12 cellular contexts compared by ENCODE assay signal in the genomic region with DNA sequence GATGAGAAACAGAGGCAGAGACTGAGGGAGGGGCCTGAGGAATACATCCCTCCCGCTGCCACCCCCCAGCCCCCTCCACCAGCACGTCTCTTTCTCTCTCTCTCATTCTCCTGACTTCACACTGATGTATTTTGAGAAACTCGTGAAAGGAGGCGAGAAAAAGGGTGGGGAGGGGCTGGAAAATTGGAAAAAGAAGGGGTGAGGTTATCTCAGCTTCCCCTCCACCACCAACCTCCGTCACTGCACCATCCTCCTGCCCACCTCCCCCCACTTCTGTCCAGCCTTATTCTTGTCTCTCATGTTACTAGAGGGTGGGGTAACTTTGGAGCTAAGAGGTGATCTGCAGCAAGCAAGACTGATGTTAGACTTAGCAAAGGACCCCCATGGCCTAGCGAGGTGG. TPM values are rescaled to one million over a fixed set of nuclear protein-coding genes. Genes with fewer than 3 reads are reported as not detected.
DNase-seq lines count a peak whose midpoint lies in the region; ATAC-seq and TF ChIP-seq lines count a peak whose summit lies in the region.
"Had no signal": no experiment of that assay in that cellular context is flagged by ENCODE, and none has a peak within 500 bp of the region (broad histone marks: within the 10 kb centered on the region; RNA-seq: fewer than 3 reads in every experiment).

No MANE protein-coding gene starts in this region.

- in situ Hi-C loops in transverse colon (cut with MboI; ENCODE audit: low pct_ligation_motif_present in 1 of 4, low pct_unique_long_range_greater_than_20kb in 1 of 4, low sequenced_read_pairs in 3 of 4) = loop anchor here in 3 of 4 donors (5.0 to 10.0 kb wide), 2 partner anchors 45 to 48 kb away; no protein-coding TSS in a partner anchor

- peaks cover 6% of the 10 kb centered on the region for H4K20me1 ChIP-seq in neural progenitor cell (ENCODE audit: low read depth)

- intact Hi-C loops in transverse colon (cut with DNase I; ENCODE audit: low total_unique reads) = loop anchor here (5.0 to 10.0 kb wide), 2 partner anchors 48 to 215 kb away; no protein-coding TSS in a partner anchor

- no peaks in the 10 kb centered on the region for H3K36me3 Mint-ChIP-seq in CD4-positive, CD25-positive, alpha-beta regulatory T cell
- H3K36me3 Mint-ChIP-seq in brain = no peaks in the 10 kb centered on the region
- no peaks in the 10 kb centered on the region for H3K36me3 Mint-ChIP-seq in neural progenitor cell

- TF ChIP-seq CTCF in brain (conservative IDR thresholded peaks at IDR 0.05) (no peak), neural progenitor cell (IDR thresholded peaks at IDR 0.05) (no peak), transverse colon (IDR thresholded peaks at IDR 0.05) (no peak)

- 42% methylated on average over 6 of the region's 6 CpGs; no CpG with 5 or more reads in 1 of the 2 donors for WGBS in transverse colon (ENCODE audit: low coverage in 1 of 2), 2 donors

- no peaks in the 10 kb centered on the region for H3K36me3 ChIP-seq in CD4-positive, CD25-positive, alpha-beta regulatory T cell (ENCODE audit: control insufficient read depth, insufficient read depth, low read length)
- H3K36me3 ChIP-seq in neural progenitor cell (no peaks in the 10 kb centered on the region), transverse colon (no peaks in the 10 kb centered on the region)
- H3K36me3 ChIP-seq: MG63 had no signal

- H3K4me3 Mint-ChIP-seq in CD4-positive, CD25-positive, alpha-beta regulatory T cell = peak overlapping the region in 3 of 4 donors; percentile 12 to 75 (median 41)
- peak overlapping the region; percentile 82 to 90 (median 89) for H3K4me3 Mint-ChIP-seq in brain
- H3K4me3 Mint-ChIP-seq in neural progenitor cell = peak overlapping the region; percentile 80

- no peak for ATAC-seq in CD4-positive, CD25-positive, alpha-beta regulatory T cell (ENCODE audit: low read depth in 2 of 2)
- ATAC-seq: A549 had no signal

- peaks cover 86% of the 10 kb centered on the region for H3K27me3 Mint-ChIP-seq in CD4-positive, CD25-positive, alpha-beta regulatory T cell
- peaks cover 88% of the 10 kb centered on the region for H3K27me3 Mint-ChIP-seq in brain
- peaks cover 72% of the 10 kb centered on the region for H3K27me3 Mint-ChIP-seq in neural progenitor cell (ENCODE audit: insufficient read depth, low read depth)

- H3K79me2 ChIP-seq in neural progenitor cell (ENCODE audit: low read depth) = no peaks in the 10 kb centered on the region

- no peak overlapping the region for H3K4me2 ChIP-seq in neural progenitor cell

- TF ChIP-seq POLR2A in transverse colon (IDR thresholded peaks at IDR 0.05) = no peak

- no peak overlapping the region for H3K27ac ChIP-seq in CD4-positive, CD25-positive, alpha-beta regulatory T cell (ENCODE audit: insufficient read depth, low read length, poor library complexity, severe bottlenecking)
- H3K27ac ChIP-seq in neural progenitor cell (no peak overlapping the region), transverse colon (no peak overlapping the region)
- H3K27ac ChIP-seq: A549 had no signal

- no peak overlapping the region for H2AFZ ChIP-seq in neural progenitor cell (replicated peaks)

- no peak for TF ChIP-seq EP300 in transverse colon (IDR thresholded peaks at IDR 0.05; ENCODE audit: low read depth)

- H3K9ac ChIP-seq in neural progenitor cell = no peak overlapping the region

- peaks cover 44% of the 10 kb centered on the region for H3K27me3 ChIP-seq in CD4-positive, CD25-positive, alpha-beta regulatory T cell (ENCODE audit: control insufficient read depth, insufficient read depth, low read length)
- H3K27me3 ChIP-seq in neural progenitor cell (peaks cover 78% of the 10 kb centered on the region), transverse colon (peaks cover 80% of the 10 kb centered on the region)

- H3K9me3 ChIP-seq in CD4-positive, CD25-positive, alpha-beta regulatory T cell (ENCODE audit: control insufficient read depth in 2 of 2, low read length in 2 of 2) = no peaks in the 10 kb centered on the region
- no peaks in the 10 kb centered on the region for H3K9me3 ChIP-seq in neural progenitor cell (ENCODE audit: low read depth)
- H3K9me3 ChIP-seq in transverse colon = no peaks in the 10 kb centered on the region
- H3K9me3 ChIP-seq: A549, MG63 had no signal

- H3K4me1 ChIP-seq in CD4-positive, CD25-positive, alpha-beta regulatory T cell (ENCODE audit: control insufficient read depth, insufficient read depth, low read length, poor library complexity, severe bottlenecking) = peaks cover 38% of the 10 kb centered on the region
- H3K4me1 ChIP-seq in neural progenitor cell (peaks cover 8% of the 10 kb centered on the region), transverse colon (peaks cover 0 to 21% (median 5%) of the 10 kb centered on the region in 4 donors)

- H3K9me3 Mint-ChIP-seq in CD4-positive, CD25-positive, alpha-beta regulatory T cell = peaks cover 0 to 8% (median 0%) of the 10 kb centered on the region in 7 donors
- H3K9me3 Mint-ChIP-seq in brain = peaks cover 0 to 15% (median 0%) of the 10 kb centered on the region in 5 experiments
- H3K9me3 Mint-ChIP-seq in neural progenitor cell = no peaks in the 10 kb centered on the region

- H3K4me1 Mint-ChIP-seq in CD4-positive, CD25-positive, alpha-beta regulatory T cell = peaks cover 0 to 58% (median 29%) of the 10 kb centered on the region in 4 donors
- H3K4me1 Mint-ChIP-seq in brain = peaks cover 47% of the 10 kb centered on the region
- peaks cover 25% of the 10 kb centered on the region for H3K4me1 Mint-ChIP-seq in neural progenitor cell

- no peak overlapping the region for H3K27ac Mint-ChIP-seq in CD4-positive, CD25-positive, alpha-beta regulatory T cell
- H3K27ac Mint-ChIP-seq in brain (peak overlapping the region in 3 of 5 experiments; percentile 59 to 100 (median 91)), neural progenitor cell (no peak overlapping the region)

- no peak for DNase-seq in CD4-positive, CD25-positive, alpha-beta regulatory T cell
- DNase-seq in neural progenitor cell (ENCODE audit: low spot score) (no peak), transverse colon (no peak), HuH-7 (ENCODE audit: low spot score) (no peak), NCI-H1930 (lab: John Stamatoyannopoulos, UW) (no peak)
- DNase-seq: Calu3, MG63, NCI-H1092 treated with DMSO at 0.1 percent for 48 hours, NCI-H1694 treated with DMSO at 0.1 percent for 48 hours, NCI-H774 had no signal

- H3K4me3 ChIP-seq in CD4-positive, CD25-positive, alpha-beta regulatory T cell (ENCODE audit: low read depth, low read length) = no peak overlapping the region
- H3K4me3 ChIP-seq in neural progenitor cell (no peak overlapping the region), transverse colon (no peak overlapping the region)
- H3K4me3 ChIP-seq: A549, MG63 had no signal

- peaks cover 48% of the 10 kb centered on the region for H3F3A ChIP-seq in neural progenitor cell (ENCODE audit: low read depth)

RNA-seq across cellular contexts. Expression of a gene that starts 1.5 kb away (rescaled TPM):
- total RNA-seq in CD4-positive, CD25-positive, alpha-beta regulatory T cell = not detected
- not detected for polyA plus RNA-seq in CD4-positive, CD25-positive, alpha-beta regulatory T cell
- polyA plus RNA-seq in brain (ENCODE audit: insufficient read depth, low read depth, low replicate concordance) = 132 TPM
- total RNA-seq in neural progenitor cell (ENCODE audit: low replicate concordance) (1.4 TPM in 2 replicates), transverse colon (1 to 10 TPM in 1 of 4 donors, under 1 TPM in 1, not detected in 2; 0.55 to 1.1 TPM)
- total RNA-seq: Calu3 had no signal

RNA-seq across cellular contexts. Expression of a gene that starts 11.8 kb away (rescaled TPM):
- 150 TPM for total RNA-seq in CD4-positive, CD25-positive, alpha-beta regulatory T cell
- 100 to 1,000 TPM; 109 to 144 (median 118) TPM for polyA plus RNA-seq in CD4-positive, CD25-positive, alpha-beta regulatory T cell
- polyA plus RNA-seq in brain (ENCODE audit: insufficient read depth, low read depth, low replicate concordance) = 93.6 TPM
- total RNA-seq in neural progenitor cell (ENCODE audit: low replicate concordance) (133 and 168 TPM in 2 replicates), transverse colon (100 to 1,000 TPM in 1 of 4 donors, 10 to 100 TPM in 3; 52.7 to 105 (median 90.4) TPM)

RNA-seq across cellular contexts. Expression of a gene that starts 13.2 kb away (rescaled TPM):
- total RNA-seq in CD4-positive, CD25-positive, alpha-beta regulatory T cell = 41.0 TPM
- 10 to 100 TPM; 32.7 to 47.1 (median 42.3) TPM for polyA plus RNA-seq in CD4-positive, CD25-positive, alpha-beta regulatory T cell
- polyA plus RNA-seq in brain (ENCODE audit: insufficient read depth, low read depth, low replicate concordance) = 17.3 TPM
- total RNA-seq in neural progenitor cell (ENCODE audit: low replicate concordance) (14.7 and 77.6 TPM in 2 replicates), transverse colon (100 to 1,000 TPM in 1 of 4 donors, 10 to 100 TPM in 3; 24.3 to 465 (median 43.1) TPM)

RNA-seq across cellular contexts. Expression of a gene that starts 14.7 kb away (rescaled TPM):
- total RNA-seq in CD4-positive, CD25-positive, alpha-beta regulatory T cell = not detected
- not detected for polyA plus RNA-seq in CD4-positive, CD25-positive, alpha-beta regulatory T cell
- 0.97 TPM for polyA plus RNA-seq in brain (ENCODE audit: insufficient read depth, low read depth, low replicate concordance)
- 0.09 TPM in 1 of 2 replicates, not detected in the other for total RNA-seq in neural progenitor cell (ENCODE audit: low replicate concordance)
- total RNA-seq in transverse colon = not detected
- total RNA-seq: Calu3 had no signal

RNA-seq across cellular contexts. Expression of a gene that starts 16.6 kb away (rescaled TPM):
- not detected for total RNA-seq in CD4-positive, CD25-positive, alpha-beta regulatory T cell
- not detected for polyA plus RNA-seq in CD4-positive, CD25-positive, alpha-beta regulatory T cell
- polyA plus RNA-seq in brain (ENCODE audit: insufficient read depth, low read depth, low replicate concordance) = not detected
- total RNA-seq in neural progenitor cell (ENCODE audit: low replicate concordance) (not detected in 2 replicates), transverse colon (not detected)
- total RNA-seq: Calu3 had no signal
- polyA plus RNA-seq: A549 had no signal

Comparison
In these comparisons a context has a peak if more than half of its experiments do, and no peak if none do; other contexts are left out.
1. H3K27ac Mint-ChIP-seq: peak in brain (3 of 5); none in CD4-positive, CD25-positive, alpha-beta regulatory T cell (0 of 3) and neural progenitor cell (single experiment).
2. Peak in every context shown above with its lines, with median percentiles within 50 percentile points of each other: H3K4me3 Mint-ChIP-seq.